In the genomic region with DNA sequence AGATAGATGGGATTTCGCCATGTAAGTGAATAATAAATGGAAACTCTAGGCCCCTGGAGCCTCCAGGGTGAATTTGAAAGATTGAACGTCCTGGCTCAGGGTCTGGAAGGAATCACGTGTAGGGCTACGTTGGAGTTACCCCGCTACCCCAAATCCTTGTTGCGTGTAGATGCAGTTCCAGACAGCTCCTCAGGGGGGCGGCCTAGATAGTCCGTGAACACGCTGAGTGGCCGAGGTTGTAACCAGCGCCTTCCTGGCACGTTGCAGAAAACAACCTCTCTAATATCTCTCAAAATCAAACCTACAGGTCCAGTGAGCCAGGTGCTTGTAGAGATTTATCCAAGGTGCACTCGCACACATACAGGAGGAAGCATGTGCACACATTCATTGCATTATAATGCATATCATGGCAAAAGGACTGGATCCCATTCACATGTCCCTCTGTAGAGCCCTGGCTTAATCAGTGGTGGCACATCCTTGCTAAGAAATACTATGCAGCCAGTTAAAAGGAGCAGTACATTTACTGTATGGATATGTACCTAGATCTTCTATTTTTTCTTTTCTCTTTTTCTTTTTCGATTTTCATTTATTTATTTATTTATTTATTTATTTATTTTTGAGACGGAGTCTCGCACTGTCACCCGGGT, we compare ENCODE assay signal across 8 cellular contexts. TPM values are rescaled to one million over a fixed set of nuclear protein-coding genes. Genes with fewer than 3 reads are reported as not detected.
DNase-seq lines count a peak whose midpoint lies in the region; ATAC-seq, FAIRE-seq and TF ChIP-seq lines count a peak whose summit lies in the region.

No MANE protein-coding gene starts in this region.

- FAIRE-seq in RCC 7860 (lab: Jason Lieb, UNC), result no peak

- H3K36me3 ChIP-seq in parathyroid adenoma (ENCODE audit: control insufficient read depth, insufficient read depth, low read length), result no peaks in the 10 kb centered on the region

- H3K27me3 ChIP-seq in parathyroid adenoma (ENCODE audit: control insufficient read depth, insufficient read depth, low read length), result no peaks in the 10 kb centered on the region

- in situ Hi-C loops in GM13977 (cut with MboI; ENCODE audit: low pct_unique_long_range_greater_than_20kb, low sequenced_read_pairs, unreplicated experiment), result no loop called here

- TF ChIP-seq CTCF in 22Rv1 (IDR thresholded peaks at IDR 0.05) (peak; percentile 91), GM13977 (IDR thresholded peaks at IDR 0.05; ENCODE audit: extremely low read depth, insufficient read depth, missing control alignments) (peak; percentile 85), foreskin fibroblast (IDR thresholded peaks at IDR 0.05; ENCODE audit: low read depth, low read length) (peak; percentile 78), parathyroid adenoma (IDR thresholded peaks at IDR 0.05) (peak; percentile 54), type B pancreatic cell (conservative IDR thresholded peaks at IDR 0.05) (peak; percentile 83)

- H3K4me3 Mint-ChIP-seq in activated T-cell treated with anti-CD3 and anti-CD28 coated beads, Interleukin-2, amount 50 U/mL, for 72 hours, result peak overlapping the region; percentile 1 to 21
- peak overlapping the region; percentile 80 for H3K4me3 Mint-ChIP-seq in type B pancreatic cell

- peaks cover 4% of the 10 kb centered on the region for H3K4me1 ChIP-seq in parathyroid adenoma

- H3K9me3 Mint-ChIP-seq in activated T-cell treated with anti-CD3 and anti-CD28 coated beads, Interleukin-2, amount 50 U/mL, for 72 hours, result no peaks in the 10 kb centered on the region
- H3K9me3 Mint-ChIP-seq in type B pancreatic cell, result peaks cover 4% of the 10 kb centered on the region

- H3K79me2 ChIP-seq in parathyroid adenoma, result peaks cover 11% of the 10 kb centered on the region

- H3K36me3 Mint-ChIP-seq in activated T-cell treated with anti-CD3 and anti-CD28 coated beads, Interleukin-2, amount 50 U/mL, for 72 hours (ENCODE audit: insufficient read depth in 2 of 2), result peaks cover 0 to 4% of the 10 kb centered on the region in 2 donors
- H3K36me3 Mint-ChIP-seq in type B pancreatic cell, result no peaks in the 10 kb centered on the region

- no peak overlapping the region for H3K4me2 ChIP-seq in parathyroid adenoma (ENCODE audit: low read length)

- H3K27ac ChIP-seq in 22Rv1 (peak overlapping the region; percentile 96; the same call in 1 of the 2 replicates), parathyroid adenoma (no peak overlapping the region)

- H3K9ac ChIP-seq in parathyroid adenoma, result no peak overlapping the region

- no peaks in the 10 kb centered on the region for H3K27me3 Mint-ChIP-seq in activated T-cell treated with anti-CD3 and anti-CD28 coated beads, Interleukin-2, amount 50 U/mL, for 72 hours (ENCODE audit: low read depth)
- no peaks in the 10 kb centered on the region for H3K27me3 Mint-ChIP-seq in type B pancreatic cell

- no peak overlapping the region for H2AFZ ChIP-seq in parathyroid adenoma

- peak overlapping the region; percentile 17 for H3K27ac Mint-ChIP-seq in activated T-cell treated with anti-CD3 and anti-CD28 coated beads, Interleukin-2, amount 50 U/mL, for 72 hours
- peak overlapping the region; percentile 49 for H3K27ac Mint-ChIP-seq in type B pancreatic cell

- H3K4me1 Mint-ChIP-seq in activated T-cell treated with anti-CD3 and anti-CD28 coated beads, Interleukin-2, amount 50 U/mL, for 72 hours (ENCODE audit: low read depth), result peaks cover 44% of the 10 kb centered on the region
- H3K4me1 Mint-ChIP-seq in type B pancreatic cell (ENCODE audit: unreplicated experiment), result peaks cover 15% of the 10 kb centered on the region

- ATAC-seq in activated T-cell treated with anti-CD3 and anti-CD28 coated beads, Interleukin-2, amount 50 U/mL, for 72 hours (replicated peaks in 1 of 2), result peak; percentile 13 to 14
- no peak for ATAC-seq in HG03354 (IDR thresholded peaks at IDR 0.05; ENCODE audit: poor library complexity, severe bottlenecking, unreplicated experiment)

- H3K4me3 ChIP-seq in foreskin fibroblast (ENCODE audit: low read depth in 1 of 2, low read length in 2 of 2), result no peak overlapping the region
- no peak overlapping the region for H3K4me3 ChIP-seq in parathyroid adenoma (ENCODE audit: low read depth, low read length)

- H3K9me3 ChIP-seq in parathyroid adenoma (ENCODE audit: control insufficient read depth, low read length), result no peaks in the 10 kb centered on the region

- peak; percentile 73 for DNase-seq in GM13977 (ENCODE audit: low spot score)
- peak; percentile 6 for DNase-seq in RCC 7860 (ENCODE audit: low spot score)
- peak; percentile 85 to 88 for DNase-seq in activated T-cell treated with anti-CD3 and anti-CD28 coated beads, Interleukin-2, amount 50 U/mL, for 72 hours
- DNase-seq in foreskin fibroblast, result peak; percentile 41 to 80
- DNase-seq in type B pancreatic cell (ENCODE audit: extremely low spot score, unreplicated experiment), result peak; percentile 77

RNA-seq across cellular contexts. Expression of a gene that starts 2.5 kb away (rescaled TPM):
- 10 to 100 TPM; 65.2 to 70.7 TPM for total RNA-seq in activated T-cell treated with anti-CD3 and anti-CD28 coated beads, Interleukin-2, amount 50 U/mL, for 72 hours
- total RNA-seq in type B pancreatic cell (ENCODE audit: low replicate concordance), result 49.7 and 71.2 TPM in 2 replicates

RNA-seq across cellular contexts. Expression of a gene that starts 11.5 kb away (rescaled TPM):
- 1 to 10 TPM in 1 of 2 donors, under 1 TPM in 1; 0.19 to 1.8 TPM for total RNA-seq in activated T-cell treated with anti-CD3 and anti-CD28 coated beads, Interleukin-2, amount 50 U/mL, for 72 hours
- total RNA-seq in type B pancreatic cell (ENCODE audit: low replicate concordance), result 0.21 and 1.1 TPM in 2 replicates

RNA-seq across cellular contexts. Expression of a gene that starts 38.0 kb away (rescaled TPM):
- 10 to 100 TPM; 35.4 to 37.0 TPM for total RNA-seq in activated T-cell treated with anti-CD3 and anti-CD28 coated beads, Interleukin-2, amount 50 U/mL, for 72 hours
- 35.8 and 44.6 TPM in 2 replicates for total RNA-seq in type B pancreatic cell (ENCODE audit: low replicate concordance)

Comparison
In these comparisons a context has a peak if more than half of its experiments do, and no peak if none do; other contexts are left out.
1. DNase-seq: peak in every context shown above with its lines; median percentile 86 in activated T-cell treated with anti-CD3 and anti-CD28 coated beads, Interleukin-2, amount 50 U/mL, for 72 hours; 77 in type B pancreatic cell; 73 in GM13977; 60 in foreskin fibroblast; 6 in RCC 7860.